Comparison of ENCODE assay signal across 17 cellular contexts in the genomic region with DNA sequence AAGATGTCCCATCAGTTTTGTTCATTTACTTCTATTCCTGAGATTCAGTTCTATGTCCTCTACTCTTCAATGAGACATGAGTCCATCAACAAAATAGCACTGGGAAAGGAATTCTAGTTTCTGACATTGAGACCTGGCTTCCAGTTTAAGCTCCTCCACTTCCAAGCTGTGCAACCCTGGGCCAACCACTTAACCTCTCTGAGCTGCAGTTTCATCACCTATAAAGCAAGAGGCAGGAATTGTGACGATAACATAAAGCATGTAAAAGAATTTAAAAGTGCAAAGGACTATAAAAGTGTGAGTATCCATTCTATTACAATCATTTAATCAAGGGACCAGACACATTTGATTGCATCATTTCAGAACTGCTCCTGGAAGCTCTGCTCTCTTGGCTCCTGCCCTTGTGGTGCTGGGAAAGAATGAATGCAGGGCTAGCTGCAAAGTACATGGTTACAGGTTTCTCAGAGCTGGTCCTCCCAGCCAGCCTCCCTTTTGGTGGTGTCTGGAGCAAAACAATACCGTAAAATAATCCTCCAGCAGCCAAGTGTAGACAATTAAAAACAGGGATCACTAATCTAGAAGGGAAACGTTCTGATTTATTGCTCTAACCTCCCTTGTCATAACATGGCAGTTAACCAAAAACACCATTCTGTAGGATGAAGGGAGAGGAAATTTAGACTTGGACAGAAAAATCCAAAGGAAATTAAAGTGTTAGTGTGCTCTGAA.
DNase-seq lines count a peak whose midpoint lies in the region; ATAC-seq, FAIRE-seq and TF ChIP-seq lines count a peak whose summit lies in the region.
"Had no signal": no experiment of that assay in that cellular context is flagged by ENCODE, and none has a peak within 500 bp of the region (broad histone marks: within the 10 kb centered on the region; RNA-seq: fewer than 3 reads in every experiment).

No MANE protein-coding gene starts in this region.

- 35% methylated on average over 3 of the region's 3 CpGs for WGBS in K562 (ENCODE audit: insufficient coverage, low coverage, missing lambda C conversion rate)
- 43% methylated on average over 3 of the region's 3 CpGs for WGBS in smooth muscle cell (ENCODE audit: low lambda C conversion rate)

- H3K79me2 ChIP-seq in K562 (ENCODE audit: control insufficient read depth, insufficient read depth, low read length) (no peaks in the 10 kb centered on the region), smooth muscle cell (ENCODE audit: low read depth) (no peaks in the 10 kb centered on the region)

- BruUV-seq in K562 (replicated peaks; lab: Mats Ljungman, UMichigan): no TSS peak

- no peak overlapping the region for H3K4me3 Mint-ChIP-seq in activated T-cell treated with anti-CD3 and anti-CD28 coated beads, Interleukin-2, amount 50 U/mL, for 72 hours
- H3K4me3 Mint-ChIP-seq: activated naive CD8-positive, alpha-beta T cell treated with anti-CD3 and anti-CD28 coated beads, Interleukin-2, amount 10 ng/mL, durations not matched to agents 7 days and 5 days; CD4-positive, CD25-positive, alpha-beta regulatory T cell; dendritic cell treated with granulocyte-macrophage colony-stimulating factor and Interleukin-4, amounts not matched to agents 40 ng/mL and 50 ng/mL, for 4 days; immature natural killer cell; T-helper 17 cell had no signal

- POLR2A ChIA-PET in K562 (lab: Yijun Ruan, JAX): interaction anchor here (0.6 to 0.7 kb wide), 3 partner anchors 12 to 1029 kb away, joined by 3 read pairs; no protein-coding TSS in a partner anchor

- H3K27me3 ChIP-seq in K562 (ENCODE audit: control insufficient read depth in 2 of 2, insufficient read depth in 2 of 2, low read length in 2 of 2) (no peaks in the 10 kb centered on the region), smooth muscle cell (ENCODE audit: low read depth) (no peaks in the 10 kb centered on the region)

- H3K9me1 ChIP-seq in K562 (ENCODE audit: control insufficient read depth, insufficient read depth, low read length): no peaks in the 10 kb centered on the region

- CTCF ChIA-PET in K562 (lab: Yijun Ruan, JAX; ENCODE audit: low intra/inter-chr PET ratio): no interaction called here

- intact Hi-C loops in K562 (cut with micrococcal nuclease): no loop called here

- TF ChIP-seq EP300 in K562 (IDR thresholded peaks at IDR 0.05; ENCODE audit: low read length): no peak

- TF ChIP-seq RAD21 in K562 (CRISPR knock-in tag; conservative IDR thresholded peaks at IDR 0.05 in 1 of 2, IDR thresholded peaks at IDR 0.05 in 1 of 2): no peak

- ATAC-seq in K562 (no peak), GM18867 (IDR thresholded peaks at IDR 0.05; ENCODE audit: unreplicated experiment) (no peak)
- no peak for ATAC-seq in activated T-cell treated with anti-CD3 and anti-CD28 coated beads, Interleukin-2, amount 50 U/mL, for 72 hours (replicated peaks in 1 of 2)
- ATAC-seq: T-helper 17 cell had no signal

- H3K4me2 ChIP-seq in K562 (ENCODE audit: insufficient read depth, low read length) (peak overlapping the region; percentile 69), smooth muscle cell (peak overlapping the region; percentile 49)

- TF ChIP-seq CTCF in K562 (IDR thresholded peaks at IDR 0.05 in 2 of 3, conservative IDR thresholded peaks at IDR 0.05 in 1 of 3; ENCODE audit: insufficient read depth in 2 of 3, low read depth in 1 of 3, low read length in 3 of 3) (no peak), smooth muscle cell (IDR thresholded peaks at IDR 0.05; ENCODE audit: borderline replicate concordance, insufficient read depth, poor library complexity, severe bottlenecking) (no peak)

- H3K4me1 Mint-ChIP-seq in activated T-cell treated with anti-CD3 and anti-CD28 coated beads, Interleukin-2, amount 50 U/mL, for 72 hours (ENCODE audit: low read depth): peaks cover 5% of the 10 kb centered on the region

- H4K20me1 ChIP-seq in K562 (replicated peaks; ENCODE audit: control insufficient read depth, insufficient read depth, low read length) (0 out of 2 replicates have a peak, but pooled peaks cover 4% of the 10 kb centered on the region), smooth muscle cell (ENCODE audit: low read depth) (peaks cover 27% of the 10 kb centered on the region)

- no peak for TF ChIP-seq POLR2A in K562 (conservative IDR thresholded peaks at IDR 0.05)

- H3K4me3 ChIP-seq in K562 (no peak overlapping the region), smooth muscle cell (no peak overlapping the region)

- in situ Hi-C loops in K562 (cut with MboI): no loop called here

- H3K36me3 Mint-ChIP-seq in activated T-cell treated with anti-CD3 and anti-CD28 coated beads, Interleukin-2, amount 50 U/mL, for 72 hours (ENCODE audit: insufficient read depth in 2 of 2): peaks cover 0 to 4% of the 10 kb centered on the region in 2 donors

- no peaks in the 10 kb centered on the region for H3K9me3 Mint-ChIP-seq in activated T-cell treated with anti-CD3 and anti-CD28 coated beads, Interleukin-2, amount 50 U/mL, for 72 hours
- H3K9me3 Mint-ChIP-seq: activated naive CD8-positive, alpha-beta T cell treated with anti-CD3 and anti-CD28 coated beads, Interleukin-2, amount 10 ng/mL, durations not matched to agents 7 days and 5 days; CD4-positive, CD25-positive, alpha-beta regulatory T cell; dendritic cell treated with granulocyte-macrophage colony-stimulating factor and Interleukin-4, amounts not matched to agents 40 ng/mL and 50 ng/mL, for 4 days; immature natural killer cell had no signal

- H3K27ac ChIP-seq in K562 (ENCODE audit: extremely low read depth, low read depth, low read length): peak overlapping the region; percentile 82
- H3K27ac ChIP-seq in smooth muscle cell (ENCODE audit: low read depth): peak overlapping the region; percentile 70

- H3K36me3 ChIP-seq in K562 (ENCODE audit: control insufficient read depth, insufficient read depth, low read length) (peaks cover 12% of the 10 kb centered on the region), smooth muscle cell (ENCODE audit: low read depth) (no peaks in the 10 kb centered on the region)

- no peak overlapping the region for H3K27ac Mint-ChIP-seq in activated T-cell treated with anti-CD3 and anti-CD28 coated beads, Interleukin-2, amount 50 U/mL, for 72 hours
- H3K27ac Mint-ChIP-seq: activated naive CD8-positive, alpha-beta T cell treated with anti-CD3 and anti-CD28 coated beads, Interleukin-2, amount 10 ng/mL, durations not matched to agents 7 days and 5 days; CD4-positive, CD25-positive, alpha-beta regulatory T cell; dendritic cell treated with granulocyte-macrophage colony-stimulating factor and Interleukin-4, amounts not matched to agents 40 ng/mL and 50 ng/mL, for 4 days; immature natural killer cell; T-helper 17 cell had no signal

- no peak for FAIRE-seq in K562 (lab: Jason Lieb, UNC)

- no peaks in the 10 kb centered on the region for H3K9me3 ChIP-seq in K562 (replicated peaks; ENCODE audit: control insufficient read depth, insufficient read depth, low read depth, low read length)
- no peaks in the 10 kb centered on the region for H3K9me3 ChIP-seq in smooth muscle cell (replicated peaks; ENCODE audit: low read depth)

- DNase-seq in GM04503 (ENCODE audit: low read depth) (peak; percentile 32), K562 (ENCODE audit: extremely low read depth in 1 of 4, low spot score in 3 of 4) (no peak), iris pigment epithelial cell (ENCODE audit: low read depth) (peak; percentile 71), smooth muscle cell (lab: John Stamatoyannopoulos, UW; ENCODE audit: unreplicated experiment) (no peak), iPS-NIHi11 (ENCODE audit: low spot score) (no peak)
- DNase-seq in activated T-cell treated with anti-CD3 and anti-CD28 coated beads, Interleukin-2, amount 50 U/mL, for 72 hours: no peak
- DNase-seq in activated CD4-positive, alpha-beta T cell treated with anti-CD3 and anti-CD28 coated beads for 4 hours: no peak
- DNase-seq: activated CD4-positive, alpha-beta T cell treated with anti-CD3 and anti-CD28 coated beads for 1 hour; activated naive CD8-positive, alpha-beta T cell treated with anti-CD3 and anti-CD28 coated beads, Interleukin-2, amount 10 ng/mL, durations not matched to agents 7 days and 5 days; CD4-positive, CD25-positive, alpha-beta regulatory T cell; immature natural killer cell; NCI-H2081; NCI-H748 treated with DMSO at 0.1 percent for 48 hours; RPMI8226; T-helper 17 cell had no signal

- no peak overlapping the region for H2AFZ ChIP-seq in K562 (ENCODE audit: low read depth, low read length)
- H2AFZ ChIP-seq in smooth muscle cell (ENCODE audit: low read depth): no peak overlapping the region

- no peaks in the 10 kb centered on the region for H3K27me3 Mint-ChIP-seq in activated T-cell treated with anti-CD3 and anti-CD28 coated beads, Interleukin-2, amount 50 U/mL, for 72 hours (ENCODE audit: low read depth)
- H3K27me3 Mint-ChIP-seq: activated naive CD8-positive, alpha-beta T cell treated with anti-CD3 and anti-CD28 coated beads, Interleukin-2, amount 10 ng/mL, durations not matched to agents 7 days and 5 days; CD4-positive, CD25-positive, alpha-beta regulatory T cell; dendritic cell treated with granulocyte-macrophage colony-stimulating factor and Interleukin-4, amounts not matched to agents 40 ng/mL and 50 ng/mL, for 4 days; T-helper 17 cell had no signal

- peaks cover 28 to 53% of the 10 kb centered on the region in 2 experiments for H3K4me1 ChIP-seq in K562 (replicated peaks in 1 of 2; ENCODE audit: control insufficient read depth in 2 of 2, insufficient read depth in 2 of 2, low read length in 2 of 2)
- H3K4me1 ChIP-seq in smooth muscle cell (ENCODE audit: low read depth): no peaks in the 10 kb centered on the region

- H3K9ac ChIP-seq in K562 (ENCODE audit: insufficient read depth in 1 of 2, low read depth in 2 of 2, low read length in 2 of 2): no peak overlapping the region; a peak in 1 of 4 replicates
- no peak overlapping the region for H3K9ac ChIP-seq in smooth muscle cell (ENCODE audit: low read depth)

- H3F3A ChIP-seq in smooth muscle cell (ENCODE audit: low read depth): peaks cover 44% of the 10 kb centered on the region

TF ChIP-seq in K562, 482 proteins besides CTCF, POLR2A, EP300 and RAD21 (continues in another document):
- TF ChIP-seq MYC (IDR thresholded peaks at IDR 0.05; ENCODE audit: low read depth, low read length) (no peak), MYC (CRISPR knock-in tag; IDR thresholded peaks at IDR 0.05; ENCODE audit: borderline replicate concordance, low read depth) (no peak), SIX5 (IDR thresholded peaks at IDR 0.05; ENCODE audit: borderline replicate concordance in 1 of 2, insufficient read depth in 1 of 2, low read depth in 1 of 2, low read length in 2 of 2) (no peak), ZNF282 (CRISPR knock-in tag; IDR thresholded peaks at IDR 0.05) (no peak), CEBPG (CRISPR knock-in tag; IDR thresholded peaks at IDR 0.05) (no peak), CEBPG (tag; conservative IDR thresholded peaks at IDR 0.05 in 1 of 2, IDR thresholded peaks at IDR 0.05 in 1 of 2) (peak in 1 of 2 experiments; percentile 76; a peak in 3 of 4 replicates)

Comparison
In these comparisons a context has a peak if more than half of its experiments do, and no peak if none do; other contexts are left out.
1. DNase-seq: peak in GM04503 (single experiment) and iris pigment epithelial cell (single experiment); none in K562 (0 of 4), smooth muscle cell (single experiment), activated T-cell treated with anti-CD3 and anti-CD28 coated beads, Interleukin-2, amount 50 U/mL, for 72 hours (0 of 2), activated CD4-positive, alpha-beta T cell treated with anti-CD3 and anti-CD28 coated beads for 4 hours (0 of 2) and iPS-NIHi11 (single experiment).